ENCODE assay signal across 22 cellular contexts in the genomic region with DNA sequence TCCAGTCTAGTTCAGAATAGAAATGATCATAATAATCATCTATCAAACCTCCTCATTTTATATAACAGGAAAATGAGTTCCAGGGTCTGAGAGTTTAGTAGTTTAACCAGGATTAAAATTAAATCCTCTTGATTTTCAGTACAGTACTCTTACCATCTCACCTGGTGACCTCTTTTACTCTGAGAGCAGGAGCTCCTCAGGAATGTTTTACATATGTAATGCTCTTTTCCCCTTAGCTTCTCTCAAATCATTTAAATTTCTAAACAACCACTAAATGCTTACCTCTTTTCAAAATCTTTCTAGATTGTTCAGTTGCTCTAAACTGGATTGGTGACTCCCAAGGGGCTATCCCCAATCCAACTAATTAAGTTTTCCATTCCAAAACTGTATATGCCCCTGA.
"Had no signal": no experiment of that assay in that cellular context is flagged by ENCODE, and none has a peak within 500 bp of the region (broad histone marks: within the 10 kb centered on the region; RNA-seq: fewer than 3 reads in every experiment).

No MANE protein-coding gene starts in this region.

- H3K27ac ChIP-seq: esophagus squamous epithelium, gastroesophageal sphincter, parathyroid adenoma, psoas muscle, right lobe of liver, stomach, thoracic aorta had no signal

- H2AFZ ChIP-seq: parathyroid adenoma had no signal

- H3K4me3 Mint-ChIP-seq: mesothelial cell of epicardium; natural killer cell treated with Interleukin-12 subunit alpha and Interleukin-12 subunit beta and Interleukin-15 and Interleukin-18, amount 100 ng/mL, for 72 hours had no signal

- H3K9me3 Mint-ChIP-seq: mesothelial cell of epicardium; natural killer cell treated with Interleukin-12 subunit alpha and Interleukin-12 subunit beta and Interleukin-15 and Interleukin-18, amount 100 ng/mL, for 72 hours had no signal

- H3K4me1 Mint-ChIP-seq: mesothelial cell of epicardium had no signal

- FAIRE-seq: colon, islet of Langerhans had no signal

- H3K27me3 ChIP-seq: esophagus squamous epithelium, gastroesophageal sphincter, right lobe of liver, stomach had no signal

- H3K4me3 ChIP-seq: esophagus squamous epithelium, gastroesophageal sphincter, psoas muscle, right lobe of liver, stomach, thoracic aorta had no signal

- H3K36me3 ChIP-seq: right lobe of liver had no signal

- H3K79me2 ChIP-seq: parathyroid adenoma had no signal

- H3K27ac Mint-ChIP-seq: mesothelial cell of epicardium; natural killer cell treated with Interleukin-12 subunit alpha and Interleukin-12 subunit beta and Interleukin-15 and Interleukin-18, amount 100 ng/mL, for 72 hours had no signal

- H3K27me3 Mint-ChIP-seq: natural killer cell treated with Interleukin-12 subunit alpha and Interleukin-12 subunit beta and Interleukin-15 and Interleukin-18, amount 100 ng/mL, for 72 hours had no signal

- DNase-seq: cerebellar nuclear complex; dermis blood vessel endothelial cell; esophagus squamous epithelium; glutamatergic neuron; kidney glomerular epithelial cell; mammary epithelial cell; occipital lobe; psoas muscle; retina; right lobe of liver; stimulated activated CD4-positive, alpha-beta T cell treated with anti-CD3 and anti-CD28 coated beads, Interleukin-2, amount 100 ng/mL, for 24 hours; stimulated activated naive CD4-positive, alpha-beta T cell; stomach; substantia nigra; trophoblast cell had no signal

- H3K9ac ChIP-seq: parathyroid adenoma had no signal

- H3K9me3 ChIP-seq: esophagus squamous epithelium, gastroesophageal sphincter, psoas muscle, right lobe of liver, stomach, thoracic aorta had no signal

- H3K4me1 ChIP-seq: esophagus squamous epithelium, gastroesophageal sphincter, parathyroid adenoma, psoas muscle, right lobe of liver, stomach had no signal
